8 cellular contexts compared by ENCODE assay signal in the genomic region with DNA sequence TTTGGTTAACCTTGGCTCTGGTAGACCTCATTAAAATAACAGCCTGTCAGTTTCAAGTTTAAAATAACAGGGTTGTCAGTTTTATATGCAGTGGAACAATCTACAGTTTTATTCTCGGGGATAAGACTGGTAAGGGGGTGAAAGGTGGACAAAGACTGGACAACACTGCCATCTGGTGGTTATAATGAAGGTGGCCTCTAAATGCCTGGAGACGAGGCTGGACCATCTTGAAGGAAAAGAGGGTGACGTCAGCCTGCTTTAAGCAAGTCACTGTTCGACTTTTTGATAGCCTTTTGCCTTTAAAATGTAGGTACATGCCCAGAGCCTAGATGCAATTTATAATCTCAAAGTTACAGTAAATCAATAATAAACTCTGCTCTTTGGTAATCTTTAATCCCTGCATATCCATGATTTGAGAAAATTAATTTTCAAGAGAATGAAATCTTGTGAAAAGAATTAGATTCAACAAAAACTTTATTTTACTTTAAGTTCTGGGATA.
A peak's percentile ranks its signal among the peaks of the same experiment; 100 is the strongest.
DNase-seq lines count a peak whose midpoint lies in the region; ATAC-seq and TF ChIP-seq lines count a peak whose summit lies in the region.

No MANE protein-coding gene starts in this region.

- peak; percentile 62 for DNase-seq in GM13976 (ENCODE audit: low spot score)
- peak; percentile 26 for DNase-seq in NCI-H1048 (lab: John Stamatoyannopoulos, UW)
- DNase-seq in activated naive CD8-positive, alpha-beta T cell treated with anti-CD3 and anti-CD28 coated beads for 36 hours = peak; percentile 54
- DNase-seq in cardiac muscle cell (ENCODE audit: low read depth in 1 of 2, low spot score in 1 of 2) = peak; percentile 80 to 93
- peak; percentile 75 for DNase-seq in putamen (ENCODE audit: low spot score)
- no peak for DNase-seq in 8988T

- no peaks in the 10 kb centered on the region for H3K9me3 ChIP-seq in cardiac muscle cell (ENCODE audit: low read depth)

- no peak overlapping the region for H3K4me3 ChIP-seq in cardiac muscle cell

- no peaks in the 10 kb centered on the region for H3K36me3 ChIP-seq in cardiac muscle cell

- no peaks in the 10 kb centered on the region for H3K9me3 Mint-ChIP-seq in activated naive CD8-positive, alpha-beta T cell treated with anti-CD3 and anti-CD28 coated beads for 36 hours

- peaks cover 4% of the 10 kb centered on the region for H3K27me3 Mint-ChIP-seq in activated naive CD8-positive, alpha-beta T cell treated with anti-CD3 and anti-CD28 coated beads for 36 hours

- TF ChIP-seq CTCF in GM13976 (IDR thresholded peaks at IDR 0.05; ENCODE audit: borderline replicate concordance, control extremely low read depth, extremely low read depth, insufficient read depth, missing control alignments) (peak; percentile 75), cardiac muscle cell (IDR thresholded peaks at IDR 0.05; ENCODE audit: low read depth, low read length) (peak; percentile 77)

- H3K4me1 Mint-ChIP-seq in activated naive CD8-positive, alpha-beta T cell treated with anti-CD3 and anti-CD28 coated beads for 36 hours = peaks cover 5% of the 10 kb centered on the region

- peak; percentile 100 for ATAC-seq in HG02642 (IDR thresholded peaks at IDR 0.05; ENCODE audit: poor library complexity, unreplicated experiment)
- ATAC-seq in SK-N-SH treated with all-trans-retinoic acid at 6 μM for 48 hours = peak; percentile 100

- in situ Hi-C loops in GM13976 (cut with MboI; ENCODE audit: low sequenced_read_pairs, unreplicated experiment) = no loop called here

- H3K27ac Mint-ChIP-seq in activated naive CD8-positive, alpha-beta T cell treated with anti-CD3 and anti-CD28 coated beads for 36 hours = no peak overlapping the region

- H3K36me3 Mint-ChIP-seq in activated naive CD8-positive, alpha-beta T cell treated with anti-CD3 and anti-CD28 coated beads for 36 hours = no peaks in the 10 kb centered on the region

- H3K4me1 ChIP-seq in cardiac muscle cell (ENCODE audit: low read depth) = peaks cover 4% of the 10 kb centered on the region

- no peaks in the 10 kb centered on the region for H3K27me3 ChIP-seq in cardiac muscle cell

- H3K4me3 Mint-ChIP-seq in activated naive CD8-positive, alpha-beta T cell treated with anti-CD3 and anti-CD28 coated beads for 36 hours = no peak overlapping the region

- H3K27ac ChIP-seq in cardiac muscle cell = no peak overlapping the region

TF ChIP-seq in SK-N-SH treated with all-trans-retinoic acid at 6 μM for 48 hours, 23 proteins besides CTCF, POLR2A, EP300 and RAD21:
- TF ChIP-seq GLIS3 (CRISPR knock-in tag; IDR thresholded peaks at IDR 0.05) = no peak
- no peak for TF ChIP-seq ISL1 (CRISPR knock-in tag; IDR thresholded peaks at IDR 0.05)
- TF ChIP-seq ESRRG (CRISPR knock-in tag; IDR thresholded peaks at IDR 0.05) = no peak
- no peak for TF ChIP-seq RARB (CRISPR knock-in tag; IDR thresholded peaks at IDR 0.05)
- TF ChIP-seq SNAI2 (CRISPR knock-in tag; IDR thresholded peaks at IDR 0.05) = no peak
- TF ChIP-seq, protein P1, sequence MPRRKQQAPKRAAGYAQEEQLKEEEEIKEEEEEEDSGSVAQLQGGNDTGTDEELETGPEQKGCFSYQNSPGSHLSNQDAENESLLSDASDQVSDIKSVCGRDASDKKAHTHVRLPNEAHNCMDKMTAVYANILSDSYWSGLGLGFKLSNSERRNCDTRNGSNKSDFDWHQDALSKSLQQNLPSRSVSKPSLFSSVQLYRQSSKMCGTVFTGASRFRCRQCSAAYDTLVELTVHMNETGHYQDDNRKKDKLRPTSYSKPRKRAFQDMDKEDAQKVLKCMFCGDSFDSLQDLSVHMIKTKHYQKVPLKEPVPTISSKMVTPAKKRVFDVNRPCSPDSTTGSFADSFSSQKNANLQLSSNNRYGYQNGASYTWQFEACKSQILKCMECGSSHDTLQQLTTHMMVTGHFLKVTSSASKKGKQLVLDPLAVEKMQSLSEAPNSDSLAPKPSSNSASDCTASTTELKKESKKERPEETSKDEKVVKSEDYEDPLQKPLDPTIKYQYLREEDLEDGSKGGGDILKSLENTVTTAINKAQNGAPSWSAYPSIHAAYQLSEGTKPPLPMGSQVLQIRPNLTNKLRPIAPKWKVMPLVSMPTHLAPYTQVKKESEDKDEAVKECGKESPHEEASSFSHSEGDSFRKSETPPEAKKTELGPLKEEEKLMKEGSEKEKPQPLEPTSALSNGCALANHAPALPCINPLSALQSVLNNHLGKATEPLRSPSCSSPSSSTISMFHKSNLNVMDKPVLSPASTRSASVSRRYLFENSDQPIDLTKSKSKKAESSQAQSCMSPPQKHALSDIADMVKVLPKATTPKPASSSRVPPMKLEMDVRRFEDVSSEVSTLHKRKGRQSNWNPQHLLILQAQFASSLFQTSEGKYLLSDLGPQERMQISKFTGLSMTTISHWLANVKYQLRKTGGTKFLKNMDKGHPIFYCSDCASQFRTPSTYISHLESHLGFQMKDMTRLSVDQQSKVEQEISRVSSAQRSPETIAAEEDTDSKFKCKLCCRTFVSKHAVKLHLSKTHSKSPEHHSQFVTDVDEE (CRISPR knock-in tag; IDR thresholded peaks at IDR 0.05) = no peak
- no peak for TF ChIP-seq PPARA (CRISPR knock-in tag; IDR thresholded peaks at IDR 0.05; ENCODE audit: borderline replicate concordance)
- no peak for TF ChIP-seq ZFP3 (CRISPR knock-in tag; IDR thresholded peaks at IDR 0.05)
- TF ChIP-seq ARNTL (CRISPR knock-in tag; IDR thresholded peaks at IDR 0.05; ENCODE audit: borderline replicate concordance, low read depth) = no peak
- TF ChIP-seq, protein P2, sequence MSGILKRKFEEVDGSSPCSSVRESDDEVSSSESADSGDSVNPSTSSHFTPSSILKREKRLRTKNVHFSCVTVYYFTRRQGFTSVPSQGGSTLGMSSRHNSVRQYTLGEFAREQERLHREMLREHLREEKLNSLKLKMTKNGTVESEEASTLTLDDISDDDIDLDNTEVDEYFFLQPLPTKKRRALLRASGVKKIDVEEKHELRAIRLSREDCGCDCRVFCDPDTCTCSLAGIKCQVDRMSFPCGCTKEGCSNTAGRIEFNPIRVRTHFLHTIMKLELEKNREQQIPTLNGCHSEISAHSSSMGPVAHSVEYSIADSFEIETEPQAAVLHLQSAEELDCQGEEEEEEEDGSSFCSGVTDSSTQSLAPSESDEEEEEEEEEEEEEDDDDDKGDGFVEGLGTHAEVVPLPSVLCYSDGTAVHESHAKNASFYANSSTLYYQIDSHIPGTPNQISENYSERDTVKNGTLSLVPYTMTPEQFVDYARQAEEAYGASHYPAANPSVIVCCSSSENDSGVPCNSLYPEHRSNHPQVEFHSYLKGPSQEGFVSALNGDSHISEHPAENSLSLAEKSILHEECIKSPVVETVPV (CRISPR knock-in tag; IDR thresholded peaks at IDR 0.05) = no peak
- no peak for TF ChIP-seq ZNF565 (CRISPR knock-in tag; conservative IDR thresholded peaks at IDR 0.05; ENCODE audit: low read depth)
- TF ChIP-seq, protein P3, sequence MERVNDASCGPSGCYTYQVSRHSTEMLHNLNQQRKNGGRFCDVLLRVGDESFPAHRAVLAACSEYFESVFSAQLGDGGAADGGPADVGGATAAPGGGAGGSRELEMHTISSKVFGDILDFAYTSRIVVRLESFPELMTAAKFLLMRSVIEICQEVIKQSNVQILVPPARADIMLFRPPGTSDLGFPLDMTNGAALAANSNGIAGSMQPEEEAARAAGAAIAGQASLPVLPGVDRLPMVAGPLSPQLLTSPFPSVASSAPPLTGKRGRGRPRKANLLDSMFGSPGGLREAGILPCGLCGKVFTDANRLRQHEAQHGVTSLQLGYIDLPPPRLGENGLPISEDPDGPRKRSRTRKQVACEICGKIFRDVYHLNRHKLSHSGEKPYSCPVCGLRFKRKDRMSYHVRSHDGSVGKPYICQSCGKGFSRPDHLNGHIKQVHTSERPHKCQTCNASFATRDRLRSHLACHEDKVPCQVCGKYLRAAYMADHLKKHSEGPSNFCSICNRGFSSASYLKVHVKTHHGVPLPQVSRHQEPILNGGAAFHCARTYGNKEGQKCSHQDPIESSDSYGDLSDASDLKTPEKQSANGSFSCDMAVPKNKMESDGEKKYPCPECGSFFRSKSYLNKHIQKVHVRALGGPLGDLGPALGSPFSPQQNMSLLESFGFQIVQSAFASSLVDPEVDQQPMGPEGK (CRISPR knock-in tag; IDR thresholded peaks at IDR 0.05; ENCODE audit: borderline replicate concordance) = no peak
- no peak for TF ChIP-seq TCF4 (CRISPR knock-in tag; IDR thresholded peaks at IDR 0.05; ENCODE audit: borderline replicate concordance)
- TF ChIP-seq, protein P4, sequence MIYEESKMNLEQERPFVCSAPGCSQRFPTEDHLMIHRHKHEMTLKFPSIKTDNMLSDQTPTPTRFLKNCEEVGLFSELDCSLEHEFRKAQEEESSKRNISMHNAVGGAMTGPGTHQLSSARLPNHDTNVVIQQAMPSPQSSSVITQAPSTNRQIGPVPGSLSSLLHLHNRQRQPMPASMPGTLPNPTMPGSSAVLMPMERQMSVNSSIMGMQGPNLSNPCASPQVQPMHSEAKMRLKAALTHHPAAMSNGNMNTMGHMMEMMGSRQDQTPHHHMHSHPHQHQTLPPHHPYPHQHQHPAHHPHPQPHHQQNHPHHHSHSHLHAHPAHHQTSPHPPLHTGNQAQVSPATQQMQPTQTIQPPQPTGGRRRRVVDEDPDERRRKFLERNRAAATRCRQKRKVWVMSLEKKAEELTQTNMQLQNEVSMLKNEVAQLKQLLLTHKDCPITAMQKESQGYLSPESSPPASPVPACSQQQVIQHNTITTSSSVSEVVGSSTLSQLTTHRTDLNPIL (CRISPR knock-in tag; IDR thresholded peaks at IDR 0.05; ENCODE audit: low read depth) = no peak
- TF ChIP-seq, protein P5, sequence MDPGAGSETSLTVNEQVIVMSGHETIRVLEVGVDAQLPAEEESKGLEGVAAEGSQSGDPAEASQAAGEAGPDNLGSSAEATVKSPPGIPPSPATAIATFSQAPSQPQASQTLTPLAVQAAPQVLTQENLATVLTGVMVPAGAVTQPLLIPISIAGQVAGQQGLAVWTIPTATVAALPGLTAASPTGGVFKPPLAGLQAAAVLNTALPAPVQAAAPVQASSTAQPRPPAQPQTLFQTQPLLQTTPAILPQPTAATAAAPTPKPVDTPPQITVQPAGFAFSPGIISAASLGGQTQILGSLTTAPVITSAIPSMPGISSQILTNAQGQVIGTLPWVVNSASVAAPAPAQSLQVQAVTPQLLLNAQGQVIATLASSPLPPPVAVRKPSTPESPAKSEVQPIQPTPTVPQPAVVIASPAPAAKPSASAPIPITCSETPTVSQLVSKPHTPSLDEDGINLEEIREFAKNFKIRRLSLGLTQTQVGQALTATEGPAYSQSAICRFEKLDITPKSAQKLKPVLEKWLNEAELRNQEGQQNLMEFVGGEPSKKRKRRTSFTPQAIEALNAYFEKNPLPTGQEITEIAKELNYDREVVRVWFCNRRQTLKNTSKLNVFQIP (CRISPR knock-in tag; IDR thresholded peaks at IDR 0.05; ENCODE audit: borderline replicate concordance, low read depth) = no peak
- TF ChIP-seq ZFP30 (CRISPR knock-in tag; IDR thresholded peaks at IDR 0.05) = no peak
